ENCODE assay signal across 9 cellular contexts in genomic region chr17:2708585-2709172, GRCh38. TPM values are rescaled to one million over a fixed set of nuclear protein-coding genes. Genes with fewer than 3 reads are reported as not detected.
DNase-seq lines count a peak whose midpoint lies in the region; ATAC-seq and TF ChIP-seq lines count a peak whose summit lies in the region.
"Had no signal": no experiment of that assay in that cellular context is flagged by ENCODE, and none has a peak within 500 bp of the region (broad histone marks: within the 10 kb centered on the region; RNA-seq: fewer than 3 reads in every experiment).

No MANE protein-coding gene starts in this region.

- H3K27me3 Mint-ChIP-seq in chondrocyte (ENCODE audit: low read depth), result no peaks in the 10 kb centered on the region

- H3K27ac Mint-ChIP-seq in chondrocyte (ENCODE audit: unreplicated experiment), result no peak overlapping the region

- intact Hi-C loops in Panc1 (cut with micrococcal nuclease; ENCODE audit: unreplicated experiment), result no loop called here
- intact Hi-C loops in sigmoid colon (cut with DNase I), result loop anchor here (5.0 kb wide), 1 partner anchor 286 kb away; no protein-coding TSS in a partner anchor

- no peak for TF ChIP-seq CTCF in GM12865 (IDR thresholded peaks at IDR 0.05; ENCODE audit: insufficient read depth, low read depth, low read length, missing control alignments)
- TF ChIP-seq CTCF in Panc1 (IDR thresholded peaks at IDR 0.05), result no peak
- no peak for TF ChIP-seq CTCF in epithelial cell of proximal tubule (conservative IDR thresholded peaks at IDR 0.05; ENCODE audit: low read depth, low read length)
- TF ChIP-seq CTCF in sigmoid colon (IDR thresholded peaks at IDR 0.05), result no peak
- TF ChIP-seq CTCF in chondrocyte (IDR thresholded peaks at IDR 0.05), result no peak

- in situ Hi-C loops in Panc1 (cut with HindIII; ENCODE audit: low pct_unique_long_range_greater_than_20kb, low sequenced_read_pairs), result no loop called here

- H3K36me3 ChIP-seq in Panc1 (ENCODE audit: control insufficient read depth, insufficient read depth, low read length) (no peaks in the 10 kb centered on the region; the same call in 1 of the 2 replicates), sigmoid colon (peaks cover 0 to 6% (median under 1%) of the 10 kb centered on the region in 4 donors)

- TF ChIP-seq POLR2A in sigmoid colon (IDR thresholded peaks at IDR 0.05) (no peak), GM18505 (IDR thresholded peaks at IDR 0.05; ENCODE audit: borderline replicate concordance, extremely low read depth, insufficient read depth, insufficient read length) (no peak)

- H3K27me3 ChIP-seq in Panc1 (ENCODE audit: control insufficient read depth, insufficient read depth, low read length) (no peaks in the 10 kb centered on the region), sigmoid colon (no peaks in the 10 kb centered on the region)

- H3K4me3 Mint-ChIP-seq in chondrocyte (ENCODE audit: unreplicated experiment), result no peak overlapping the region

- 32 to 74% methylated on average over 21 of the region's 21 CpGs for whole genome bisulfite sequencing in sigmoid colon, 2 donors

- no peaks in the 10 kb centered on the region for H3K9me3 Mint-ChIP-seq in chondrocyte (ENCODE audit: low read depth)

- H3K36me3 Mint-ChIP-seq in chondrocyte (ENCODE audit: low read depth), result no peaks in the 10 kb centered on the region

- peaks cover 45% of the 10 kb centered on the region for H3K4me1 Mint-ChIP-seq in chondrocyte (ENCODE audit: low read depth)

- ATAC-seq in Panc1, result no peak
- ATAC-seq in GM18505 (IDR thresholded peaks at IDR 0.05; ENCODE audit: unreplicated experiment), result no peak

- H3K4me1 ChIP-seq in Panc1 (ENCODE audit: control insufficient read depth, insufficient read depth, low read length), result peaks cover 24% of the 10 kb centered on the region
- peaks cover 0 to 75% (median 59%) of the 10 kb centered on the region in 4 donors for H3K4me1 ChIP-seq in sigmoid colon

- no peak for TF ChIP-seq EP300 in sigmoid colon (IDR thresholded peaks at IDR 0.05)

- H3K27ac ChIP-seq in Panc1 (ENCODE audit: low read length) (peak overlapping the region; percentile 86), sigmoid colon (peak overlapping the region; percentile 81 to 92 (median 85))

- BruUV-seq in Panc1 (replicated peaks; lab: Mats Ljungman, UMichigan), result no TSS peak

- POLR2A ChIA-PET in Panc1 (lab: Charles Lee), result no interaction called here

- no peak for DNase-seq in GM12865 (ENCODE audit: low read depth)
- DNase-seq in Panc1 (ENCODE audit: low read depth, low spot score), result no peak
- DNase-seq in epithelial cell of proximal tubule (ENCODE audit: low read depth), result no peak
- DNase-seq in sigmoid colon, result no peak
- DNase-seq in chondrocyte (ENCODE audit: low spot score), result no peak
- no peak for DNase-seq in amygdala (lab: John Stamatoyannopoulos, UW)
- no peak for DNase-seq in NK-92 (lab: John Stamatoyannopoulos, UW; ENCODE audit: unreplicated experiment)
- DNase-seq: HCEC 1CT had no signal

- CTCF ChIA-PET in Panc1 (lab: Charles Lee), result no interaction called here

- H3K4me3 ChIP-seq in GM12865 (ENCODE audit: low read depth, low read length), result peak overlapping the region; percentile 71
- peak overlapping the region; percentile 73 to 82; a peak in 3 of 4 replicates for H3K4me3 ChIP-seq in Panc1 (ENCODE audit: low read depth in 2 of 2, low read length in 2 of 2)
- peak overlapping the region; percentile 72 for H3K4me3 ChIP-seq in epithelial cell of proximal tubule (ENCODE audit: low read depth, low read length)
- peak overlapping the region in 1 of 4 donors; percentile 98 for H3K4me3 ChIP-seq in sigmoid colon

- no peaks in the 10 kb centered on the region for H3K9me3 ChIP-seq in Panc1 (ENCODE audit: control insufficient read depth, insufficient read depth, low read depth, low read length)
- H3K9me3 ChIP-seq in sigmoid colon, result no peaks in the 10 kb centered on the region

RNA-seq across cellular contexts. Expression of gene CLUH, which starts 2.9 kb away (rescaled TPM):
- total RNA-seq in Panc1 (2021; ENCODE audit: unreplicated experiment) (119 TPM), epithelial cell of proximal tubule (65.7 and 107 TPM in 2 replicates), sigmoid colon (10 to 100 TPM; 26.3 to 70.9 (median 39.3) TPM), chondrocyte (30.8 to 36.6 TPM (median 36.0 TPM) in 3 replicates)
- 115 TPM for polyA plus RNA-seq in Panc1 (2012; ENCODE audit: insufficient read length)
- 100 to 1,000 TPM in 1 of 3 donors, 10 to 100 TPM in 2; 20.4 to 119 (median 27.0) TPM for polyA plus RNA-seq in sigmoid colon

RNA-seq across cellular contexts. Expression of gene CCDC92B, which starts 40.8 kb away (rescaled TPM):
- 0.51 TPM for total RNA-seq in Panc1 (2021; ENCODE audit: unreplicated experiment)
- polyA plus RNA-seq in Panc1 (2012; ENCODE audit: insufficient read length), result 0.99 TPM
- total RNA-seq in epithelial cell of proximal tubule, result 0.06 TPM in 1 of 2 replicates, not detected in the other
- under 1 TPM in 1 of 4 donors, not detected in 3; 0.14 TPM for total RNA-seq in sigmoid colon
- under 1 TPM; under 0.01 to 0.77 (median 0.23) TPM for polyA plus RNA-seq in sigmoid colon
- 0.07 TPM in 1 of 3 replicates, not detected in the others for total RNA-seq in chondrocyte
